In genomic region chr3:35718921-35719320, GRCh38 we compare ENCODE assay signal across 9 cellular contexts.
"Had no signal": no experiment of that assay in that cellular context is flagged by ENCODE, and none has a peak within 500 bp of the region (broad histone marks: within the 10 kb centered on the region; RNA-seq: fewer than 3 reads in every experiment).

No MANE protein-coding gene starts in this region.

- H3K4me1 Mint-ChIP-seq: GM23338, H9 had no signal

- DNase-seq: GM23248, GOT3, H7, H9, HCEC 1CT, HFFc6 had no signal

- H3K9me3 Mint-ChIP-seq: GM23338, H9 had no signal

- H3K27ac ChIP-seq: GM23248 had no signal

- H3K9ac ChIP-seq: GM23248 had no signal

- H3K36me3 ChIP-seq: HAP-1 had no signal

- H3K27ac Mint-ChIP-seq: GM23338, H9, HFFc6 had no signal

- H3K4me3 Mint-ChIP-seq: GM23338, H9, HFFc6 had no signal

- ATAC-seq: GM23338, HCT116 had no signal

- H2AFZ ChIP-seq: GM23248, GM23338 had no signal

- H3K4me3 ChIP-seq: GM23248, GM23338, HAP-1 had no signal

- H3K9me3 ChIP-seq: HAP-1 had no signal

- H3K4me2 ChIP-seq: GM23338 had no signal
